Comparison of ENCODE assay signal across 10 cellular contexts in genomic region chr7:100344560-100345287, GRCh38. TPM values are rescaled to one million over a fixed set of nuclear protein-coding genes. Genes with fewer than 3 reads are reported as not detected.
DNase-seq lines count a peak whose midpoint lies in the region; ATAC-seq, FAIRE-seq and TF ChIP-seq lines count a peak whose summit lies in the region.
"Not testable (repeated sequence)": the region's sequence is repeated elsewhere in the genome, so short reads cannot be mapped to it uniquely, and the experiment has no call there.
"Had no signal": no experiment of that assay in that cellular context is flagged by ENCODE, and none has a peak within 500 bp of the region (broad histone marks: within the 10 kb centered on the region; RNA-seq: fewer than 3 reads in every experiment).

No MANE protein-coding gene starts in this region.

- peaks cover 35% of the 10 kb centered on the region for H3K4me1 Mint-ChIP-seq in activated CD4-positive, alpha-beta T cell treated with anti-CD3 and anti-CD28 coated beads for 36 hours

- not testable (repeated sequence) for H3K27me3 Mint-ChIP-seq in activated CD4-positive, alpha-beta T cell treated with anti-CD3 and anti-CD28 coated beads for 36 hours

- H3K27me3 ChIP-seq in body of pancreas; small intestine (ENCODE audit: control insufficient read depth in 2 of 2, insufficient read depth in 2 of 2, low read length in 2 of 2): not testable (repeated sequence)

- peak overlapping the region in 1 of 2 experiments; percentile 50; a peak in 2 of 6 replicates for H3K27ac ChIP-seq in A549
- H3K27ac ChIP-seq in body of pancreas = peak overlapping the region in 3 of 4 donors; percentile 39 to 78 (median 62)
- H3K27ac ChIP-seq in small intestine (ENCODE audit: low read depth in 1 of 2, low read length in 1 of 2) = peak overlapping the region; percentile 54 to 93

- H3K9me3 ChIP-seq in A549; body of pancreas; small intestine (ENCODE audit: control insufficient read depth, low read depth): not testable (repeated sequence)

- TF ChIP-seq RAD21 in A549 (conservative IDR thresholded peaks at IDR 0.05 in 1 of 2, IDR thresholded peaks at IDR 0.05 in 1 of 2) = not testable (repeated sequence)

- ATAC-seq in A549 (peak; percentile 99), GM18870 (IDR thresholded peaks at IDR 0.05; ENCODE audit: unreplicated experiment) (peak; percentile 44), HG02970 (IDR thresholded peaks at IDR 0.05; ENCODE audit: low FRiP score, unreplicated experiment) (peak; percentile 53), body of pancreas (peak; percentile 81)
- ATAC-seq in activated CD4-positive, alpha-beta T cell treated with anti-CD3 and anti-CD28 coated beads for 36 hours = peak; percentile 92

- WGBS in A549 (ENCODE audit: missing lambda C conversion rate) = 57% methylated on average over 10 of the region's 13 CpGs
- 57 to 58% methylated on average over 9 to 11 of the region's 13 CpGs for WGBS in body of pancreas, 2 donors
- WGBS in small intestine, 3 donors = 18 to 35% (median 32%) methylated on average over 9 to 10 of the region's 13 CpGs

- H3K4me3 Mint-ChIP-seq in activated CD4-positive, alpha-beta T cell treated with anti-CD3 and anti-CD28 coated beads for 36 hours = peak overlapping the region; percentile 70

- not testable (repeated sequence) for TF ChIP-seq EP300 in A549 (IDR thresholded peaks at IDR 0.05)

- POLR2A ChIA-PET in A549 (lab: Yijun Ruan, JAX) = not testable (repeated sequence)
- POLR2A ChIA-PET in activated CD4-positive, alpha-beta T cell treated with anti-CD3 and anti-CD28 coated beads for 36 hours (lab: Charles Lee) = interaction anchor here (0.5 to 1.0 kb wide), 7 partner anchors 10 to 422 kb away, joined by 3 to 6 read pairs (median 3); partner anchors contain the start of genes LAMTOR4 and MOSPD3

- peak overlapping the region; percentile 34 for H3K4me2 ChIP-seq in A549

- not testable (repeated sequence) for TF ChIP-seq POLR2A in A549 (IDR thresholded peaks at IDR 0.05; ENCODE audit: low read length); body of pancreas (IDR thresholded peaks at IDR 0.05)

- H3K4me1 ChIP-seq in A549 (peaks cover 18% of the 10 kb centered on the region), body of pancreas (peaks cover 11% of the 10 kb centered on the region)
- H3K4me1 ChIP-seq in small intestine (ENCODE audit: control insufficient read depth in 2 of 2, insufficient read depth in 1 of 2, low read depth in 1 of 2, low read length in 1 of 2) = not testable (repeated sequence)

- H3K27ac Mint-ChIP-seq in activated CD4-positive, alpha-beta T cell treated with anti-CD3 and anti-CD28 coated beads for 36 hours = peak overlapping the region; percentile 91

- intact Hi-C loops in activated CD4-positive, alpha-beta T cell treated with anti-CD3 and anti-CD28 coated beads for 36 hours (cut with DNase I, micrococcal nuclease) = loop anchor here (1.0 to 10.0 kb wide), 8 partner anchors 8 to 225 kb away; partner anchors contain the start of genes LAMTOR4 (in 2 of the 2), CNPY4 (in 1 of the 2), MBLAC1 (in 1 of the 2) and MEPCE (in 1 of the 2)
- intact Hi-C loops in body of pancreas (cut with DNase I) = not testable (repeated sequence)

- not testable (repeated sequence) for FAIRE-seq in A549 (lab: Jason Lieb, UNC); small intestine (lab: Jason Lieb, UNC)

- DNase-seq in A549 (ENCODE audit: low read depth in 1 of 2, low spot score in 1 of 2) (peak in 1 of 2 experiments; percentile 74), NCI-H510A (lab: John Stamatoyannopoulos, UW) (peak; percentile 3), body of pancreas (peak in 3 of 4 donors; percentile 56 to 73 (median 63)), inferior parietal cortex (ENCODE audit: extremely low spot score) (peak; percentile 23), small intestine (peak; percentile 85)
- peak; percentile 87 for DNase-seq in activated CD4-positive, alpha-beta T cell treated with anti-CD3 and anti-CD28 coated beads for 36 hours

- not testable (repeated sequence) for H3K4me3 ChIP-seq in A549; body of pancreas; small intestine (ENCODE audit: low read depth in 1 of 2, low read length in 2 of 2)

- peaks cover 59% of the 10 kb centered on the region for H3K36me3 Mint-ChIP-seq in activated CD4-positive, alpha-beta T cell treated with anti-CD3 and anti-CD28 coated beads for 36 hours (ENCODE audit: low read depth)

- peaks cover 0 to 19% of the 10 kb centered on the region in 2 donors for H3K36me3 ChIP-seq in body of pancreas (replicated peaks in 1 of 2; ENCODE audit: insufficient read depth in 1 of 2, low read depth in 2 of 2)
- H3K36me3 ChIP-seq in small intestine (ENCODE audit: control insufficient read depth in 2 of 2, insufficient read depth in 2 of 2, low read length in 2 of 2) = peaks cover 4 to 10% of the 10 kb centered on the region in 2 donors

- TF ChIP-seq CTCF in A549 (IDR thresholded peaks at IDR 0.05) (peak; percentile 71), body of pancreas (IDR thresholded peaks at IDR 0.05) (peak in 6 of 7 experiments; percentile 11 to 48 (median 23))

- CTCF ChIA-PET in A549 (lab: Yijun Ruan, JAX) = interaction anchor here (0.5 to 1.9 kb wide), 14 partner anchors 9 to 212 kb away, joined by 3 to 7 read pairs (median 4); no protein-coding TSS in a partner anchor
- CTCF ChIA-PET in activated CD4-positive, alpha-beta T cell treated with anti-CD3 and anti-CD28 coated beads for 36 hours (lab: Charles Lee) = interaction anchor here (0.6 to 2.2 kb wide), 6 partner anchors 49 to 263 kb away, joined by 3 to 7 read pairs (median 3); no protein-coding TSS in a partner anchor

- not testable (repeated sequence) for H3K9me3 Mint-ChIP-seq in activated CD4-positive, alpha-beta T cell treated with anti-CD3 and anti-CD28 coated beads for 36 hours (ENCODE audit: low read depth)

TF ChIP-seq in A549, 52 proteins besides CTCF, POLR2A, EP300 and RAD21:
- TF ChIP-seq FOSL2 (IDR thresholded peaks at IDR 0.05) = not testable (repeated sequence)
- TF ChIP-seq FOSL2 (CRISPR knock-in tag; IDR thresholded peaks at IDR 0.05) (peak; percentile 87), USF2 (IDR thresholded peaks at IDR 0.05) (peak; percentile 81)

RNA-seq across cellular contexts. Expression of gene PILRB, which starts 13.2 kb away (rescaled TPM):
- polyA plus RNA-seq in A549 (2011; rRNA removed) (24.9 and 28.6 TPM in 2 replicates), A549 (2017; fragmentation: RNase III; extraction: RNeasy Plus Mini Kit Qiagen cat#74134 plus additional on column Dnase treatment) (45.3 to 47.8 TPM (median 46.7 TPM) in 3 replicates), small intestine (100 to 1,000 TPM in 1 of 3 donors, 10 to 100 TPM in 2; 39.1 to 117 (median 58.4) TPM)
- 47.0 and 50.9 TPM in 2 replicates for polyA plus RNA-seq in A549 (2012; cell fraction: cytosol; rRNA removed)
- 539 and 545 TPM in 2 replicates for polyA plus RNA-seq in A549 (2012; cell fraction: nucleus; rRNA removed)
- 12.0 and 12.7 TPM in 2 replicates for polyA minus RNA-seq in A549 (2011; rRNA and poly(A)+ RNA removed)
- 10 to 100 TPM; 30.5 to 37.5 TPM for total RNA-seq in activated CD4-positive, alpha-beta T cell treated with anti-CD3 and anti-CD28 coated beads for 36 hours
- total RNA-seq in body of pancreas = 10 to 100 TPM; 63.3 to 65.6 TPM

RNA-seq across cellular contexts. Expression of gene PILRA, which starts 28.6 kb away (rescaled TPM):
- polyA plus RNA-seq in A549 (2011; rRNA removed) = 3.3 and 3.9 TPM in 2 replicates
- polyA plus RNA-seq in A549 (2012; cell fraction: cytosol; rRNA removed) = 1.8 and 2.1 TPM in 2 replicates
- polyA plus RNA-seq in A549 (2012; cell fraction: nucleus; rRNA removed) = 16.9 and 20.3 TPM in 2 replicates
- 1.9 to 3.8 TPM (median 3.4 TPM) in 3 replicates for polyA plus RNA-seq in A549 (2017; fragmentation: RNase III; extraction: RNeasy Plus Mini Kit Qiagen cat#74134 plus additional on column Dnase treatment)
- polyA minus RNA-seq in A549 (2011; rRNA and poly(A)+ RNA removed) = 3.1 and 3.7 TPM in 2 replicates
- under 1 TPM; 0.80 to 0.90 TPM for total RNA-seq in activated CD4-positive, alpha-beta T cell treated with anti-CD3 and anti-CD28 coated beads for 36 hours
- 1 to 10 TPM in 1 of 2 donors, not detected in 1; 7.0 TPM for total RNA-seq in body of pancreas
- 1 to 10 TPM in 2 of 3 donors, under 1 TPM in 1; 0.81 to 3.6 (median 3.3) TPM for polyA plus RNA-seq in small intestine

RNA-seq across cellular contexts. Expression of gene SPDYE3, which starts 37.2 kb away (rescaled TPM):
- 0.04 TPM in 1 of 2 replicates, not detected in the other for polyA plus RNA-seq in A549 (2011; rRNA removed)
- polyA plus RNA-seq in A549 (2012; cell fraction: cytosol; rRNA removed) = not detected in 2 replicates
- not detected in 2 replicates for polyA plus RNA-seq in A549 (2012; cell fraction: nucleus; rRNA removed)
- 0.04 TPM in 1 of 3 replicates, not detected in the others for polyA plus RNA-seq in A549 (2017; fragmentation: RNase III; extraction: RNeasy Plus Mini Kit Qiagen cat#74134 plus additional on column Dnase treatment)
- polyA minus RNA-seq in A549 (2011; rRNA and poly(A)+ RNA removed) = not detected in 2 replicates
- not detected for total RNA-seq in activated CD4-positive, alpha-beta T cell treated with anti-CD3 and anti-CD28 coated beads for 36 hours
- not detected for total RNA-seq in body of pancreas
- polyA plus RNA-seq in small intestine = under 1 TPM in 1 of 3 donors, not detected in 2; 0.06 TPM
- total RNA-seq: cerebellum, urinary bladder had no signal

Comparison
In these comparisons a context has a peak if more than half of its experiments do, and no peak if none do; other contexts are left out.
1. ATAC-seq: peak in every context shown above with its lines; median percentile 99 in A549; 92 in activated CD4-positive, alpha-beta T cell treated with anti-CD3 and anti-CD28 coated beads for 36 hours; 81 in body of pancreas; 53 in HG02970; 44 in GM18870.